18 cellular contexts compared by ENCODE assay signal in genomic region chr11:132944557-132944920, GRCh38.
DNase-seq lines count a peak whose midpoint lies in the region; ATAC-seq, FAIRE-seq and TF ChIP-seq lines count a peak whose summit lies in the region.
"Had no signal": no experiment of that assay in that cellular context is flagged by ENCODE, and none has a peak within 500 bp of the region (broad histone marks: within the 10 kb centered on the region; RNA-seq: fewer than 3 reads in every experiment).

No MANE protein-coding gene starts in this region.

- TF ChIP-seq CTCF in esophagus muscularis mucosa (IDR thresholded peaks at IDR 0.05) (no peak), neural cell (IDR thresholded peaks at IDR 0.05; ENCODE audit: poor library complexity, severe bottlenecking) (no peak), D721Med (IDR thresholded peaks at IDR 0.05; ENCODE audit: insufficient read depth, missing control alignments) (no peak)

- H3K4me3 ChIP-seq in esophagus muscularis mucosa, result peak overlapping the region in 3 of 4 donors; percentile 45 to 48 (median 47)
- peak overlapping the region; percentile 69 for H3K4me3 ChIP-seq in neural cell (ENCODE audit: low read length)
- H3K4me3 ChIP-seq: A549 had no signal

- peaks cover 39% of the 10 kb centered on the region for H3K27me3 Mint-ChIP-seq in stimulated activated naive CD8-positive, alpha-beta T cell treated with anti-CD3 and anti-CD28 coated beads, Interleukin-15, amount 100 ng/mL, for 72 hours

- no peaks in the 10 kb centered on the region for H4K20me1 ChIP-seq in neural cell (ENCODE audit: insufficient read depth)

- no peak for TF ChIP-seq EP300 in esophagus muscularis mucosa (IDR thresholded peaks at IDR 0.05)
- no peak for TF ChIP-seq EP300 in neural cell (conservative IDR thresholded peaks at IDR 0.05; ENCODE audit: poor library complexity, severe bottlenecking)

- H3K9me2 ChIP-seq in neural cell (ENCODE audit: insufficient read depth, low read length), result no peaks in the 10 kb centered on the region

- H3K79me2 ChIP-seq in neural cell (replicated peaks; ENCODE audit: insufficient read depth, low read length), result no peaks in the 10 kb centered on the region

- peak overlapping the region; percentile 54 for H3K9ac ChIP-seq in neural cell (ENCODE audit: low read length)

- H3K4me1 ChIP-seq in esophagus muscularis mucosa, result peaks cover 0 to 20% (median 16%) of the 10 kb centered on the region in 4 donors
- H3K4me1 ChIP-seq: A549 had no signal

- no peak overlapping the region for H3K27ac ChIP-seq in esophagus muscularis mucosa (replicated peaks in 1 of 4)
- H3K27ac ChIP-seq in neural cell (ENCODE audit: low read length), result no peak overlapping the region
- H3K27ac ChIP-seq: A549, upper lobe of left lung had no signal

- H3K36me3 ChIP-seq in esophagus muscularis mucosa (no peaks in the 10 kb centered on the region), neural cell (ENCODE audit: insufficient read depth, low read length) (no peaks in the 10 kb centered on the region)
- H3K36me3 ChIP-seq: upper lobe of left lung had no signal

- H3F3A ChIP-seq in neural cell (ENCODE audit: insufficient read depth, low read length, poor library complexity, severe bottlenecking), result no peaks in the 10 kb centered on the region

- no peaks in the 10 kb centered on the region for H3K9me3 Mint-ChIP-seq in stimulated activated naive CD8-positive, alpha-beta T cell treated with anti-CD3 and anti-CD28 coated beads, Interleukin-15, amount 100 ng/mL, for 72 hours
- H3K9me3 Mint-ChIP-seq: CD4-positive, alpha-beta T cell had no signal

- intact Hi-C loops in esophagus muscularis mucosa (cut with DNase I), result no loop called here

- no peaks in the 10 kb centered on the region for H3K4me1 Mint-ChIP-seq in stimulated activated naive CD8-positive, alpha-beta T cell treated with anti-CD3 and anti-CD28 coated beads, Interleukin-15, amount 100 ng/mL, for 72 hours

- no peak for DNase-seq in stimulated activated naive CD8-positive, alpha-beta T cell treated with anti-CD3 and anti-CD28 coated beads, Interleukin-15, amount 100 ng/mL, for 72 hours
- no peak for DNase-seq in stimulated activated naive CD8-positive, alpha-beta T cell treated with anti-CD3 and anti-CD28 coated beads, Interleukin-15, Interleukin-2, amounts not matched to agents 100 U/mL and 50 U/mL, for 24 hours
- DNase-seq in esophagus muscularis mucosa (ENCODE audit: extremely low spot score) (peak; percentile 60), D721Med (ENCODE audit: insufficient read length, low spot score) (no peak), T-helper 1 cell (no peak), nucleus accumbens (lab: John Stamatoyannopoulos, UW) (no peak)
- DNase-seq: activated T-cell treated with anti-CD3 and anti-CD28 coated beads, Interleukin-2, amount 50 U/mL, for 48 hours; CD4-positive, alpha-beta T cell; DND-41; foreskin melanocyte; KBM-7; RPMI8226; small intestine had no signal

- H3K9me3 ChIP-seq in esophagus muscularis mucosa (no peaks in the 10 kb centered on the region), neural cell (ENCODE audit: low read length) (no peaks in the 10 kb centered on the region)
- H3K9me3 ChIP-seq: A549, upper lobe of left lung had no signal

- no peak for ATAC-seq in stimulated activated naive CD8-positive, alpha-beta T cell treated with anti-CD3 and anti-CD28 coated beads, Interleukin-15, amount 100 ng/mL, for 72 hours
- ATAC-seq in stimulated activated naive CD8-positive, alpha-beta T cell treated with anti-CD3 and anti-CD28 coated beads, Interleukin-15, Interleukin-2, amounts not matched to agents 100 U/mL and 50 U/mL, for 24 hours, result no peak
- ATAC-seq in HG02981 (IDR thresholded peaks at IDR 0.05; ENCODE audit: unreplicated experiment), result no peak
- ATAC-seq: A549 had no signal

- no peak overlapping the region for H2AFZ ChIP-seq in neural cell (ENCODE audit: low read depth, low read length)

- no peak for FAIRE-seq in D721Med (lab: Jason Lieb, UNC)
- FAIRE-seq: A549, keratinocyte, small intestine had no signal

- H3K27me3 ChIP-seq in esophagus muscularis mucosa, result peaks cover 0 to 50% (median 5%) of the 10 kb centered on the region in 4 donors
- H3K27me3 ChIP-seq in neural cell (ENCODE audit: insufficient read depth, low read depth, low read length), result peaks cover 19% of the 10 kb centered on the region

- TF ChIP-seq POLR2A in esophagus muscularis mucosa (IDR thresholded peaks at IDR 0.05; ENCODE audit: low read depth), result no peak

- no peak overlapping the region for H3K27ac Mint-ChIP-seq in stimulated activated naive CD8-positive, alpha-beta T cell treated with anti-CD3 and anti-CD28 coated beads, Interleukin-15, amount 100 ng/mL, for 72 hours
- H3K27ac Mint-ChIP-seq: CD4-positive, alpha-beta T cell had no signal

- no peak overlapping the region for H3K4me2 ChIP-seq in neural cell (ENCODE audit: low read length)
- H3K4me2 ChIP-seq: A549 had no signal

- peak overlapping the region; percentile 12 to 53 for H3K4me3 Mint-ChIP-seq in stimulated activated naive CD8-positive, alpha-beta T cell treated with anti-CD3 and anti-CD28 coated beads, Interleukin-15, amount 100 ng/mL, for 72 hours
- H3K4me3 Mint-ChIP-seq: CD4-positive, alpha-beta T cell had no signal

- 55% methylated on average over 9 of the region's 9 CpGs for WGBS in esophagus muscularis mucosa

- TF ChIP-seq RAD21 in neural cell (conservative IDR thresholded peaks at IDR 0.05), result no peak

TF ChIP-seq in neural cell, 6 proteins besides CTCF, POLR2A, EP300 and RAD21:
- TF ChIP-seq EZH2 (IDR thresholded peaks at IDR 0.05; ENCODE audit: borderline replicate concordance, insufficient read depth, low read length, poor library complexity, severe bottlenecking) (no peak), POLR2AphosphoS5 (IDR thresholded peaks at IDR 0.05) (no peak), TAF1 (IDR thresholded peaks at IDR 0.05; ENCODE audit: low read depth) (no peak), MXI1 (conservative IDR thresholded peaks at IDR 0.05; ENCODE audit: poor library complexity, severe bottlenecking) (no peak), SMC3 (conservative IDR thresholded peaks at IDR 0.05; ENCODE audit: poor library complexity) (no peak), REST (IDR thresholded peaks at IDR 0.05; ENCODE audit: borderline replicate concordance) (no peak)
